In the genomic region with DNA sequence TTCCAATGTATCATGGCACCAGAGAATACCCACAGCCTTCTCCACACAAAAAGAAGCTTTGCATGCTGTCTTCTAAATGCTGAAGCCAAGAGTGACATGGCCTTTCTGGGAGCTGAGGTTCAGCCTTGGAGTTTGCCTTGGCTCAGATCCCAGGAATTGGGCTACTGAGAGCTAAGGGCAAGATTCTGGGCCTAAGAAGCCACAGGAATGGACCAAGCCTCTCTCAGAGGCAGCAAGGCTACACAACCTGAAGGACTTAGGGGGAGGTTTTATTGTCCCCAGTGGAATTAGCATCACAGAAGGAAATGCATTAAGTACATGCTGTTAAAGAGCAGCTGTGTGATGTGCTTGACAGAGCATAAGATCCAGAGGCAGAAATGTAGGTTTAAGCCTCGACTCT, we compare ENCODE assay signal across 13 cellular contexts.
DNase-seq lines count a peak whose midpoint lies in the region; ATAC-seq, FAIRE-seq and TF ChIP-seq lines count a peak whose summit lies in the region.
"Had no signal": no experiment of that assay in that cellular context is flagged by ENCODE, and none has a peak within 500 bp of the region (broad histone marks: within the 10 kb centered on the region; RNA-seq: fewer than 3 reads in every experiment).

No MANE protein-coding gene starts in this region.

- DNase-seq in right cardiac atrium (peak in 2 of 3 donors; percentile 16 to 47), right atrium auricular region (ENCODE audit: low spot score) (no peak), T1000 (lab: John Stamatoyannopoulos, UW) (peak; percentile 61), kidney (peak; percentile 55), cerebellar nuclear complex (lab: John Stamatoyannopoulos, UW) (no peak), SHP77 treated with DMSO at 0.1 percent for 48 hours (lab: John Stamatoyannopoulos, UW) (no peak)
- DNase-seq: C1 segment of cervical spinal cord; naive thymus-derived CD8-positive, alpha-beta T cell had no signal

- TF ChIP-seq CTCF in right atrium auricular region (IDR thresholded peaks at IDR 0.05) = no peak
- no peak for TF ChIP-seq CTCF in kidney (IDR thresholded peaks at IDR 0.05; ENCODE audit: borderline replicate concordance, extremely low read depth, insufficient read depth)

- H3K4me1 ChIP-seq in right cardiac atrium (ENCODE audit: control insufficient read depth, insufficient read depth, low read length) (no peaks in the 10 kb centered on the region), right atrium auricular region (no peaks in the 10 kb centered on the region), kidney (ENCODE audit: control insufficient read depth in 1 of 2, insufficient read depth in 1 of 2, low read depth in 1 of 2, low read length in 2 of 2) (peaks cover 0 to 2% of the 10 kb centered on the region in 2 donors)

- no peaks in the 10 kb centered on the region for H3K36me3 ChIP-seq in right atrium auricular region
- H3K36me3 ChIP-seq in kidney (ENCODE audit: control insufficient read depth in 1 of 2, insufficient read depth in 2 of 2, low read length in 2 of 2) = no peaks in the 10 kb centered on the region

- intact Hi-C loops in right cardiac atrium (cut with DNase I) (no loop called here), kidney (cut with DNase I) (no loop called here)

- ATAC-seq in right cardiac atrium = peak in 1 of 2 donors; percentile 60
- ATAC-seq in HG03439 (IDR thresholded peaks at IDR 0.05; ENCODE audit: unreplicated experiment) = no peak
- ATAC-seq in GM19351 (IDR thresholded peaks at IDR 0.05; ENCODE audit: unreplicated experiment) = no peak
- ATAC-seq: activated CD4-positive, CD25-positive, alpha-beta regulatory T cell treated with anti-CD3 and anti-CD28 coated beads, Interleukin-2, amount 50 U/mL, for 24 hours; naive thymus-derived CD8-positive, alpha-beta T cell had no signal

- FAIRE-seq in kidney (lab: Jason Lieb, UNC) = no peak
- FAIRE-seq: GM18507, RCC 7860 had no signal

- H3K27ac ChIP-seq in right cardiac atrium (ENCODE audit: low read length) (no peak overlapping the region), right atrium auricular region (no peak overlapping the region), kidney (ENCODE audit: low read depth in 2 of 2, low read length in 2 of 2) (no peak overlapping the region)

- peaks cover 2% of the 10 kb centered on the region for H3K27me3 ChIP-seq in right cardiac atrium (ENCODE audit: control insufficient read depth, insufficient read depth)
- H3K27me3 ChIP-seq in right atrium auricular region = no peaks in the 10 kb centered on the region

- H3K4me3 ChIP-seq in right cardiac atrium (ENCODE audit: low read length) (no peak overlapping the region), right atrium auricular region (no peak overlapping the region), kidney (ENCODE audit: low read length in 2 of 2) (no peak overlapping the region)

- WGBS in right cardiac atrium = 49% methylated on average over 1 of the region's 1 CpG

- H3K9me3 ChIP-seq in right cardiac atrium (ENCODE audit: control insufficient read depth, low read length) (no peaks in the 10 kb centered on the region), right atrium auricular region (no peaks in the 10 kb centered on the region), kidney (ENCODE audit: control insufficient read depth in 1 of 2, low read length in 2 of 2) (no peaks in the 10 kb centered on the region)

- H3K9ac ChIP-seq in kidney (ENCODE audit: low read length in 2 of 2) = no peak overlapping the region

Comparison
In these comparisons a context has a peak if more than half of its experiments do, and no peak if none do; other contexts are left out.
1. DNase-seq: peak in right cardiac atrium (2 of 3), T1000 (single experiment) and kidney (single experiment); none in right atrium auricular region (single experiment), cerebellar nuclear complex (0 of 2) and SHP77 treated with DMSO at 0.1 percent for 48 hours (single experiment).